ENCODE assay signal across 24 cellular contexts in genomic region chr17:62782730-62783260, GRCh38. TPM values are rescaled to one million over a fixed set of nuclear protein-coding genes. Genes with fewer than 3 reads are reported as not detected.
"Had no signal": no experiment of that assay in that cellular context is flagged by ENCODE, and none has a peak within 500 bp of the region (broad histone marks: within the 10 kb centered on the region; RNA-seq: fewer than 3 reads in every experiment).

No MANE protein-coding gene starts in this region.

- H3K27ac ChIP-seq: lower lobe of right lung, ovary, psoas muscle, suprapubic skin, transverse colon, vagina had no signal

- H3K4me3 ChIP-seq: lower lobe of right lung, ovary, psoas muscle, skin epidermis, suprapubic skin, transverse colon, vagina had no signal

- H3K27me3 ChIP-seq: ovary, suprapubic skin, transverse colon, vagina had no signal

- H3K4me1 ChIP-seq: psoas muscle, transverse colon had no signal

- DNase-seq: activated CD4-positive, alpha-beta T cell treated with anti-CD3 and anti-CD28 coated beads for 48 hours; activated CD4-positive, CD25-positive, alpha-beta regulatory T cell; activated CD8-positive, alpha-beta T cell treated with anti-CD3 and anti-CD28 coated beads for 36 hours; activated naive CD4-positive, alpha-beta T cell treated with anti-CD3 and anti-CD28 coated beads for 36 hours; activated T-cell treated with anti-CD3 and anti-CD28 coated beads, Interleukin-2, amount 50 U/mL, for 24 hours; central memory CD4-positive, alpha-beta T cell; endodermal cell; foreskin melanocyte; glutamatergic neuron; hippocampal formation; left colon; lower lobe of right lung; natural killer cell; ovary; psoas muscle; right cardiac atrium; stimulated activated CD4-positive, alpha-beta T cell treated with anti-CD3 and anti-CD28 coated beads, Interleukin-2, amount 100 ng/mL, for 48 hours; transverse colon had no signal

- ATAC-seq: activated CD8-positive, alpha-beta T cell treated with anti-CD3 and anti-CD28 coated beads for 36 hours; left colon; natural killer cell; psoas muscle; right cardiac atrium had no signal

- H3K36me3 ChIP-seq: lower lobe of right lung, ovary, suprapubic skin, transverse colon, vagina had no signal

- FAIRE-seq: colon, islet of Langerhans had no signal

- H3K9me3 ChIP-seq: lower lobe of right lung, ovary, psoas muscle, suprapubic skin, transverse colon, vagina had no signal

RNA-seq across cellular contexts. Expression of gene MARCHF10, which starts 25.3 kb away (rescaled TPM):
- total RNA-seq: activated CD8-positive, alpha-beta T cell treated with anti-CD3 and anti-CD28 coated beads for 36 hours; activated naive CD4-positive, alpha-beta T cell treated with anti-CD3 and anti-CD28 coated beads for 36 hours; left colon; psoas muscle; right cardiac atrium; suprapubic skin had no signal
- polyA plus RNA-seq: fibroblast of lung had no signal
